Comparison of ENCODE assay signal across 14 cellular contexts in genomic region chr17:8019665-8020064, GRCh38. TPM values are rescaled to one million over a fixed set of nuclear protein-coding genes. Genes with fewer than 3 reads are reported as not detected.
DNase-seq lines count a peak whose midpoint lies in the region; ATAC-seq, FAIRE-seq and TF ChIP-seq lines count a peak whose summit lies in the region.
"Had no signal": no experiment of that assay in that cellular context is flagged by ENCODE, and none has a peak within 500 bp of the region (broad histone marks: within the 10 kb centered on the region; RNA-seq: fewer than 3 reads in every experiment).

No MANE protein-coding gene starts in this region.

- H3K9ac ChIP-seq in SK-N-SH (no peak overlapping the region), adipocyte (ENCODE audit: low read length) (peak overlapping the region; percentile 44), kidney (ENCODE audit: low read length in 2 of 2) (no peak overlapping the region)

- H3K27me3 ChIP-seq in SK-N-SH (ENCODE audit: insufficient read depth): no peaks in the 10 kb centered on the region
- peaks cover 8% of the 10 kb centered on the region for H3K27me3 ChIP-seq in adipocyte (replicated peaks; ENCODE audit: control insufficient read depth, insufficient read depth, low read length)

- TF ChIP-seq CTCF in SK-N-SH (IDR thresholded peaks at IDR 0.05) (no peak), kidney (IDR thresholded peaks at IDR 0.05; ENCODE audit: borderline replicate concordance, extremely low read depth, insufficient read depth) (no peak)

- H3K9me3 ChIP-seq in SK-N-SH: no peaks in the 10 kb centered on the region
- H3K9me3 ChIP-seq in adipocyte (ENCODE audit: control insufficient read depth, low read length): no peaks in the 10 kb centered on the region
- H3K9me3 ChIP-seq in kidney (ENCODE audit: control insufficient read depth in 1 of 2, low read length in 2 of 2): no peaks in the 10 kb centered on the region
- H3K9me3 ChIP-seq: neutrophil had no signal

- no peak for TF ChIP-seq EP300 in SK-N-SH (IDR thresholded peaks at IDR 0.05; ENCODE audit: borderline replicate concordance in 1 of 2, low read depth in 1 of 2, low read length in 1 of 2)

- no peak for FAIRE-seq in kidney (lab: Jason Lieb, UNC)
- FAIRE-seq: A204.1 had no signal

- peak overlapping the region; percentile 40; the same call in 1 of the 2 replicates for H2AFZ ChIP-seq in SK-N-SH (ENCODE audit: low read depth)

- peaks cover 6% of the 10 kb centered on the region for H3K36me3 Mint-ChIP-seq in stimulated activated effector memory CD8-positive, alpha-beta T cell treated with anti-CD3 and anti-CD28 coated beads, Interleukin-12 subunit alpha, Interleukin-12 subunit beta, amount 100 ng/mL, for 72 hours
- H3K36me3 Mint-ChIP-seq: T-cell had no signal

- H3K4me1 ChIP-seq in SK-N-SH (ENCODE audit: control insufficient read depth in 1 of 2, insufficient read depth in 2 of 2, low read depth in 1 of 2, low read length in 1 of 2) (peaks cover 0 to 15% of the 10 kb centered on the region in 2 experiments; a peak in 1 of 4 replicates), adipocyte (ENCODE audit: control insufficient read depth, insufficient read depth, low read length) (peaks cover 40% of the 10 kb centered on the region), kidney (ENCODE audit: control insufficient read depth in 1 of 2, insufficient read depth in 1 of 2, low read depth in 1 of 2, low read length in 2 of 2) (peaks cover 0 to 3% of the 10 kb centered on the region in 2 donors)

- intact Hi-C loops in kidney (cut with DNase I): no loop called here

- H3F3A ChIP-seq in SK-N-SH (replicated peaks; ENCODE audit: insufficient read depth): no peaks in the 10 kb centered on the region

- H3K27ac ChIP-seq in SK-N-SH (ENCODE audit: low read depth in 2 of 2, low read length in 1 of 2): no peak overlapping the region
- no peak overlapping the region for H3K27ac ChIP-seq in kidney (ENCODE audit: low read depth in 2 of 2, low read length in 2 of 2)

- H3K79me2 ChIP-seq in SK-N-SH (ENCODE audit: insufficient read depth): no peaks in the 10 kb centered on the region

- H4K20me1 ChIP-seq in SK-N-SH (ENCODE audit: insufficient read depth): no peaks in the 10 kb centered on the region

- no peaks in the 10 kb centered on the region for H3K9me2 ChIP-seq in SK-N-SH

- CTCF ChIA-PET in SK-N-SH (lab: Yijun Ruan, JAX): interaction anchor here (3.5 to 14.8 kb wide), 5 partner anchors 19 to 39 kb away, joined by 19 to 228 read pairs (median 53); partner anchors contain the start of gene ALOX15B

- DNase-seq in SK-N-SH (no peak), adipocyte (ENCODE audit: low read depth) (no peak), kidney (peak; percentile 78), cortex of kidney (lab: John Stamatoyannopoulos, UW) (no peak)
- DNase-seq in stimulated activated effector memory CD8-positive, alpha-beta T cell treated with anti-CD3 and anti-CD28 coated beads, Interleukin-12 subunit alpha, Interleukin-12 subunit beta, amount 100 ng/mL, for 72 hours (ENCODE audit: low spot score in 2 of 2): no peak
- DNase-seq: DMS 273 treated with DMSO at 0.1 percent for 48 hours; NCI-H1436; stimulated activated CD4-positive, alpha-beta T cell treated with anti-CD3 and anti-CD28 coated beads, Interleukin-1b, Interleukin-23, amount 100 ng/mL, for 48 hours had no signal

- H3K4me1 Mint-ChIP-seq in stimulated activated effector memory CD8-positive, alpha-beta T cell treated with anti-CD3 and anti-CD28 coated beads, Interleukin-12 subunit alpha, Interleukin-12 subunit beta, amount 100 ng/mL, for 72 hours: peaks cover 24% of the 10 kb centered on the region

- H3K4me2 ChIP-seq in SK-N-SH: no peak overlapping the region

- H3K27ac Mint-ChIP-seq in stimulated activated effector memory CD8-positive, alpha-beta T cell treated with anti-CD3 and anti-CD28 coated beads, Interleukin-12 subunit alpha, Interleukin-12 subunit beta, amount 100 ng/mL, for 72 hours: peak overlapping the region; percentile 36
- H3K27ac Mint-ChIP-seq: T-cell had no signal

- no peaks in the 10 kb centered on the region for H3K36me3 ChIP-seq in SK-N-SH (replicated peaks in 1 of 2; ENCODE audit: control insufficient read depth in 1 of 2, insufficient read depth in 2 of 2, low read length in 1 of 2)
- H3K36me3 ChIP-seq in adipocyte (ENCODE audit: control insufficient read depth, insufficient read depth, low read length, severe bottlenecking): no peaks in the 10 kb centered on the region
- H3K36me3 ChIP-seq in kidney (ENCODE audit: control insufficient read depth in 1 of 2, insufficient read depth in 2 of 2, low read length in 2 of 2): no peaks in the 10 kb centered on the region
- H3K36me3 ChIP-seq: neutrophil had no signal

- WGBS in SK-N-SH (ENCODE audit: low lambda C conversion rate): 61% methylated on average over 5 of the region's 6 CpGs

- no peak overlapping the region for H3K4me3 Mint-ChIP-seq in stimulated activated effector memory CD8-positive, alpha-beta T cell treated with anti-CD3 and anti-CD28 coated beads, Interleukin-12 subunit alpha, Interleukin-12 subunit beta, amount 100 ng/mL, for 72 hours
- H3K4me3 Mint-ChIP-seq: T-cell had no signal

- no peak for TF ChIP-seq RAD21 in SK-N-SH (IDR thresholded peaks at IDR 0.05; ENCODE audit: low read length)

- H3K4me3 ChIP-seq in SK-N-SH (ENCODE audit: low read depth in 2 of 2, low read length in 1 of 2) (no peak overlapping the region), adipocyte (ENCODE audit: low read length) (no peak overlapping the region), kidney (ENCODE audit: low read length in 2 of 2) (no peak overlapping the region)

- no peaks in the 10 kb centered on the region for H3K9me3 Mint-ChIP-seq in stimulated activated effector memory CD8-positive, alpha-beta T cell treated with anti-CD3 and anti-CD28 coated beads, Interleukin-12 subunit alpha, Interleukin-12 subunit beta, amount 100 ng/mL, for 72 hours
- H3K9me3 Mint-ChIP-seq: T-cell had no signal

- no peak for ATAC-seq in SK-N-SH treated with all-trans-retinoic acid at 6 μM for 48 hours
- peak; percentile 70 for ATAC-seq in stimulated activated effector memory CD8-positive, alpha-beta T cell treated with anti-CD3 and anti-CD28 coated beads, Interleukin-12 subunit alpha, Interleukin-12 subunit beta, amount 100 ng/mL, for 72 hours
- ATAC-seq in GM21423 (IDR thresholded peaks at IDR 0.05; ENCODE audit: unreplicated experiment): no peak
- no peak for ATAC-seq in HG02759 (IDR thresholded peaks at IDR 0.05; ENCODE audit: unreplicated experiment)
- ATAC-seq: T-cell had no signal

- POLR2A ChIA-PET in SK-N-SH (lab: Yijun Ruan, JAX): no interaction called here

TF ChIP-seq in SK-N-SH, 30 proteins besides CTCF, POLR2A, EP300 and RAD21 (continues in another document):
- no peak for TF ChIP-seq USF2 (IDR thresholded peaks at IDR 0.05; ENCODE audit: borderline replicate concordance, low read depth, low read length)
- no peak for TF ChIP-seq FOXJ3 (CRISPR knock-in tag; IDR thresholded peaks at IDR 0.05)
- TF ChIP-seq TEAD4 (IDR thresholded peaks at IDR 0.05; ENCODE audit: borderline replicate concordance, insufficient read depth): no peak
- TF ChIP-seq FOSL2 (IDR thresholded peaks at IDR 0.05; ENCODE audit: borderline replicate concordance, low read depth): no peak
- no peak for TF ChIP-seq MXI1 (IDR thresholded peaks at IDR 0.05; ENCODE audit: low read depth, low read length)
- no peak for TF ChIP-seq RFX5 (IDR thresholded peaks at IDR 0.05; ENCODE audit: low read length)
- TF ChIP-seq TAF1 (IDR thresholded peaks at IDR 0.05; ENCODE audit: borderline replicate concordance, low read depth, low read length): no peak

TF ChIP-seq in SK-N-SH treated with all-trans-retinoic acid at 6 μM for 48 hours, 23 proteins besides CTCF, POLR2A, EP300 and RAD21:
- no peak for TF ChIP-seq PATZ1 (CRISPR knock-in tag; IDR thresholded peaks at IDR 0.05; ENCODE audit: borderline replicate concordance)
- no peak for TF ChIP-seq GLIS3 (CRISPR knock-in tag; IDR thresholded peaks at IDR 0.05)
- no peak for TF ChIP-seq OSR1 (CRISPR knock-in tag; IDR thresholded peaks at IDR 0.05)
- TF ChIP-seq ZNF70 (CRISPR knock-in tag; IDR thresholded peaks at IDR 0.05): no peak
- TF ChIP-seq, protein P1, sequence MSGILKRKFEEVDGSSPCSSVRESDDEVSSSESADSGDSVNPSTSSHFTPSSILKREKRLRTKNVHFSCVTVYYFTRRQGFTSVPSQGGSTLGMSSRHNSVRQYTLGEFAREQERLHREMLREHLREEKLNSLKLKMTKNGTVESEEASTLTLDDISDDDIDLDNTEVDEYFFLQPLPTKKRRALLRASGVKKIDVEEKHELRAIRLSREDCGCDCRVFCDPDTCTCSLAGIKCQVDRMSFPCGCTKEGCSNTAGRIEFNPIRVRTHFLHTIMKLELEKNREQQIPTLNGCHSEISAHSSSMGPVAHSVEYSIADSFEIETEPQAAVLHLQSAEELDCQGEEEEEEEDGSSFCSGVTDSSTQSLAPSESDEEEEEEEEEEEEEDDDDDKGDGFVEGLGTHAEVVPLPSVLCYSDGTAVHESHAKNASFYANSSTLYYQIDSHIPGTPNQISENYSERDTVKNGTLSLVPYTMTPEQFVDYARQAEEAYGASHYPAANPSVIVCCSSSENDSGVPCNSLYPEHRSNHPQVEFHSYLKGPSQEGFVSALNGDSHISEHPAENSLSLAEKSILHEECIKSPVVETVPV (CRISPR knock-in tag; IDR thresholded peaks at IDR 0.05): no peak
- TF ChIP-seq ZFP30 (CRISPR knock-in tag; IDR thresholded peaks at IDR 0.05): no peak

RNA-seq across cellular contexts. Expression of gene GUCY2D, which starts 17.2 kb away (rescaled TPM):
- polyA plus RNA-seq in SK-N-SH (2012; rRNA removed): not detected in 2 replicates
- not detected in 2 replicates for polyA plus RNA-seq in SK-N-SH (2012; cell fraction: cytosol; rRNA removed)
- polyA plus RNA-seq in SK-N-SH (2012; cell fraction: nucleus; rRNA removed): 0.01 and 0.07 TPM in 2 replicates
- 0.19 TPM for total RNA-seq in kidney
- 0.24 TPM for polyA plus RNA-seq in kidney (ENCODE audit: insufficient read depth, low read depth, low replicate concordance)

RNA-seq across cellular contexts. Expression of gene ALOX15B, which starts 19.2 kb away (rescaled TPM):
- polyA plus RNA-seq in SK-N-SH (2012; rRNA removed) (not detected in 2 replicates), kidney (ENCODE audit: insufficient read depth, low read depth, low replicate concordance) (0.15 TPM)
- not detected in 2 replicates for polyA plus RNA-seq in SK-N-SH (2012; cell fraction: cytosol; rRNA removed)
- polyA plus RNA-seq in SK-N-SH (2012; cell fraction: nucleus; rRNA removed): 0.01 TPM in 1 of 2 replicates, not detected in the other
- total RNA-seq in kidney: 8.0 TPM
